In genomic region chr5:21615195-21615765, GRCh38 we compare ENCODE assay signal across 23 cellular contexts.
DNase-seq lines count a peak whose midpoint lies in the region; ATAC-seq, FAIRE-seq and TF ChIP-seq lines count a peak whose summit lies in the region.
"Had no signal": no experiment of that assay in that cellular context is flagged by ENCODE, and none has a peak within 500 bp of the region (broad histone marks: within the 10 kb centered on the region; RNA-seq: fewer than 3 reads in every experiment).

No MANE protein-coding gene starts in this region.

- H3K18ac ChIP-seq in mesendoderm (ENCODE audit: low read length): no peak overlapping the region

- DNase-seq in Daoy (ENCODE audit: low read depth): peak; percentile 48
- peak; percentile 74 for DNase-seq in NCI-H146 treated with DMSO at 0.1 percent for 48 hours (lab: John Stamatoyannopoulos, UW; ENCODE audit: unreplicated experiment)
- DNase-seq in K562 (ENCODE audit: extremely low read depth in 1 of 4, low spot score in 3 of 4): no peak
- DNase-seq in mesendoderm: peak; percentile 32
- DNase-seq in breast epithelium (ENCODE audit: low spot score in 2 of 2): no peak
- DNase-seq in NCI-H524 treated with DMSO at 0.1 percent for 48 hours (lab: John Stamatoyannopoulos, UW): no peak
- DNase-seq: CD8-positive, alpha-beta memory T cell; DMS 273 treated with DMSO at 0.1 percent for 48 hours; DMS79 treated with DMSO at 0.1 percent for 48 hours; NCI-H1048; NCI-H1417 treated with DMSO at 0.1 percent for 48 hours; NCI-H2029; NCI-H446 treated with DMSO at 0.1 percent for 48 hours; NCI-H526 treated with DMSO at 0.1 percent for 48 hours; Right ventricle myocardium superior; RPMI8226 had no signal

- H3K27ac ChIP-seq in K562 (ENCODE audit: extremely low read depth, low read depth, low read length): no peak overlapping the region
- H3K27ac ChIP-seq in mesendoderm (ENCODE audit: low read depth, low read length): no peak overlapping the region
- no peak overlapping the region for H3K27ac ChIP-seq in breast epithelium
- H3K27ac ChIP-seq: 22Rv1, C4-2B, SJSA1 had no signal

- H3K9me3 ChIP-seq in K562 (replicated peaks; ENCODE audit: control insufficient read depth, insufficient read depth, low read depth, low read length) (no peaks in the 10 kb centered on the region), breast epithelium (no peaks in the 10 kb centered on the region)
- H3K9me3 ChIP-seq: SJSA1 had no signal

- ATAC-seq in K562: no peak
- no peak for ATAC-seq in HG03442 (IDR thresholded peaks at IDR 0.05; ENCODE audit: unreplicated experiment)

- H3K4ac ChIP-seq in mesendoderm (ENCODE audit: low read depth, low read length): no peak overlapping the region

- no peaks in the 10 kb centered on the region for H3K79me1 ChIP-seq in mesendoderm (ENCODE audit: low read length)

- intact Hi-C loops in K562 (cut with micrococcal nuclease): no loop called here
- intact Hi-C loops in breast epithelium (cut with DNase I; ENCODE audit: low total_unique reads): no loop called here

- H3K4me3 ChIP-seq in K562 (no peak overlapping the region), mesendoderm (ENCODE audit: low read length) (no peak overlapping the region), breast epithelium (no peak overlapping the region)
- H3K4me3 ChIP-seq: SJSA1 had no signal

- H2AK5ac ChIP-seq in mesendoderm (ENCODE audit: low read length): no peak overlapping the region

- no peaks in the 10 kb centered on the region for H3K27me3 ChIP-seq in K562 (ENCODE audit: control insufficient read depth in 2 of 2, insufficient read depth in 2 of 2, low read length in 2 of 2)
- no peaks in the 10 kb centered on the region for H3K27me3 ChIP-seq in mesendoderm (ENCODE audit: insufficient read depth, low read length, poor library complexity)
- H3K27me3 ChIP-seq in breast epithelium: no peaks in the 10 kb centered on the region
- H3K27me3 ChIP-seq: SJSA1 had no signal

- no peak overlapping the region for H4K8ac ChIP-seq in mesendoderm (ENCODE audit: low read depth, low read length)

- WGBS in K562 (ENCODE audit: insufficient coverage, low coverage, missing lambda C conversion rate): under 1% methylated on average over 16 of the region's 16 CpGs
- WGBS in mesendoderm (ENCODE audit: extremely low coverage, insufficient coverage, low lambda C conversion rate): no CpG with 5 or more reads among the region's 16 CpGs

- TF ChIP-seq RAD21 in K562 (CRISPR knock-in tag; conservative IDR thresholded peaks at IDR 0.05 in 1 of 2, IDR thresholded peaks at IDR 0.05 in 1 of 2): no peak

- H3K36me3 ChIP-seq in K562 (ENCODE audit: control insufficient read depth, insufficient read depth, low read length): no peaks in the 10 kb centered on the region
- no peaks in the 10 kb centered on the region for H3K36me3 ChIP-seq in mesendoderm (ENCODE audit: control insufficient read depth, insufficient read depth, low read length)
- no peaks in the 10 kb centered on the region for H3K36me3 ChIP-seq in breast epithelium
- H3K36me3 ChIP-seq: SJSA1 had no signal

- no peak overlapping the region for H2AFZ ChIP-seq in K562 (ENCODE audit: low read depth, low read length)

- H3K23ac ChIP-seq in mesendoderm (ENCODE audit: low read length): no peak overlapping the region

- H2BK15ac ChIP-seq in mesendoderm (replicated peaks; ENCODE audit: low read depth): no peak overlapping the region

- in situ Hi-C loops in K562 (cut with MboI): no loop called here

- H3K9me1 ChIP-seq in K562 (ENCODE audit: control insufficient read depth, insufficient read depth, low read length): no peaks in the 10 kb centered on the region

- H2BK120ac ChIP-seq in mesendoderm (ENCODE audit: low read depth, low read length): no peak overlapping the region

- H3K9ac ChIP-seq in K562 (ENCODE audit: insufficient read depth in 1 of 2, low read depth in 2 of 2, low read length in 2 of 2) (no peak overlapping the region), mesendoderm (ENCODE audit: low read length) (no peak overlapping the region)

- no peak overlapping the region for H4K5ac ChIP-seq in mesendoderm (ENCODE audit: low read length)

- no peaks in the 10 kb centered on the region for H4K20me1 ChIP-seq in K562 (replicated peaks; ENCODE audit: control insufficient read depth, insufficient read depth, low read length)

- TF ChIP-seq CTCF in K562 (IDR thresholded peaks at IDR 0.05 in 2 of 3, conservative IDR thresholded peaks at IDR 0.05 in 1 of 3; ENCODE audit: insufficient read depth in 2 of 3, low read depth in 1 of 3, low read length in 3 of 3): no peak
- TF ChIP-seq CTCF in breast epithelium (IDR thresholded peaks at IDR 0.05): no peak

- TF ChIP-seq POLR2A in K562 (conservative IDR thresholded peaks at IDR 0.05) (no peak), breast epithelium (IDR thresholded peaks at IDR 0.05) (no peak)

- H3K4me2 ChIP-seq in K562 (ENCODE audit: insufficient read depth, low read length) (no peak overlapping the region), mesendoderm (ENCODE audit: low read length) (no peak overlapping the region)

- no peak for TF ChIP-seq EP300 in K562 (IDR thresholded peaks at IDR 0.05; ENCODE audit: low read length)

- FAIRE-seq in K562 (lab: Jason Lieb, UNC): no peak
- FAIRE-seq: GM12892, GM19239, H54 had no signal

- POLR2A ChIA-PET in K562 (lab: Yijun Ruan, JAX): no interaction called here

- no TSS peak for BruUV-seq in K562 (replicated peaks; lab: Mats Ljungman, UMichigan)

- CTCF ChIA-PET in K562 (lab: Yijun Ruan, JAX; ENCODE audit: low intra/inter-chr PET ratio): no interaction called here

- H3K79me2 ChIP-seq in K562 (ENCODE audit: control insufficient read depth, insufficient read depth, low read length) (no peaks in the 10 kb centered on the region), mesendoderm (ENCODE audit: control insufficient read depth, insufficient read depth, low read length) (no peaks in the 10 kb centered on the region)

- H3K4me1 ChIP-seq in K562 (replicated peaks in 1 of 2; ENCODE audit: control insufficient read depth in 2 of 2, insufficient read depth in 2 of 2, low read length in 2 of 2) (no peaks in the 10 kb centered on the region), mesendoderm (ENCODE audit: control insufficient read depth, low read depth, low read length) (no peaks in the 10 kb centered on the region), breast epithelium (no peaks in the 10 kb centered on the region)
- H3K4me1 ChIP-seq: SJSA1 had no signal

- H3K56ac ChIP-seq in mesendoderm (ENCODE audit: low read length): no peak overlapping the region

- no peak overlapping the region for H2BK5ac ChIP-seq in mesendoderm (ENCODE audit: low read length)

TF ChIP-seq in K562, 482 proteins besides CTCF, POLR2A, EP300 and RAD21:
- TF ChIP-seq PHF8 (IDR thresholded peaks at IDR 0.05; ENCODE audit: borderline replicate concordance, low read length): 0 out of 2 replicates have a peak, but pooled peaks have one; percentile 12
- TF ChIP-seq VEZF1 (CRISPR knock-in tag; IDR thresholded peaks at IDR 0.05): no peak

Comparison
In these comparisons a context has a peak if more than half of its experiments do, and no peak if none do; other contexts are left out.
1. DNase-seq: peak in Daoy (single experiment), NCI-H146 treated with DMSO at 0.1 percent for 48 hours (single experiment) and mesendoderm (single experiment); none in K562 (0 of 4), breast epithelium (0 of 2) and NCI-H524 treated with DMSO at 0.1 percent for 48 hours (single experiment).